ENCODE assay signal across 24 cellular contexts in genomic region chr10:75058142-75058541, GRCh38. TPM values are rescaled to one million over a fixed set of nuclear protein-coding genes. Genes with fewer than 3 reads are reported as not detected.
DNase-seq lines count a peak whose midpoint lies in the region; ATAC-seq and TF ChIP-seq lines count a peak whose summit lies in the region.
"Had no signal": no experiment of that assay in that cellular context is flagged by ENCODE, and none has a peak within 500 bp of the region (broad histone marks: within the 10 kb centered on the region; RNA-seq: fewer than 3 reads in every experiment).

No MANE protein-coding gene starts in this region.

- H3K9me3 ChIP-seq in mammary epithelial cell (replicated peaks; ENCODE audit: insufficient read depth, low read length) (no peaks in the 10 kb centered on the region), iPS-18c (ENCODE audit: control insufficient read depth, insufficient read depth, low read length) (peaks cover 2% of the 10 kb centered on the region), PC-3 (ENCODE audit: low read length) (no peaks in the 10 kb centered on the region)
- H3K9me3 ChIP-seq: adrenal gland, heart right ventricle had no signal

- CTCF ChIA-PET in mammary epithelial cell (lab: Charles Lee; ENCODE audit: low non-redundant PET) (interaction anchor here (0.8 kb wide), 1 partner anchor 8 kb away, joined by 5 read pairs; no protein-coding TSS in a partner anchor), PC-3 (lab: Charles Lee) (no interaction called here)

- H4K20me1 ChIP-seq in mammary epithelial cell (ENCODE audit: insufficient read depth, low read length) (no peaks in the 10 kb centered on the region), PC-3 (ENCODE audit: low read length) (no peaks in the 10 kb centered on the region)

- H3F3A ChIP-seq in PC-3 (ENCODE audit: low read length, unreplicated experiment), result no peaks in the 10 kb centered on the region

- intact Hi-C loops in mammary epithelial cell (cut with micrococcal nuclease) (no loop called here), PC-3 (cut with micrococcal nuclease) (no loop called here)

- WGBS in mammary epithelial cell (ENCODE audit: low coverage, missing lambda C conversion rate), result 30% methylated on average over 9 of the region's 10 CpGs

- DNase-seq in AG10803 (ENCODE audit: low read depth) (peak; percentile 96), HPDE6-E6E7 (ENCODE audit: extremely low spot score) (peak; percentile 63), mammary epithelial cell (peak; percentile 58), pons (ENCODE audit: low spot score) (no peak), NCI-H510A treated with DMSO at 0.1 percent for 48 hours (lab: John Stamatoyannopoulos, UW) (no peak), PC-3 (no peak)
- DNase-seq: activated CD4-positive, alpha-beta T cell treated with anti-CD3 and anti-CD28 coated beads for 4 hours; activated naive CD4-positive, alpha-beta T cell treated with Interleukin-2 at 50 U/mL for 16 hours; activated T-cell treated with anti-CD3 and anti-CD28 coated beads, Interleukin-2, amount 50 U/mL, for 72 hours; adrenal gland; Calu3; cortex of kidney; DND-41; heart right ventricle; HFFc6; KBM-7; naive B cell; NCI-H510A; stimulated activated naive CD8-positive, alpha-beta T cell treated with anti-CD3 and anti-CD28 coated beads, Interleukin-15, Interleukin-2, amounts not matched to agents 100 U/mL and 50 U/mL, for 24 hours had no signal

- dilution Hi-C loops in mammary epithelial cell (cut with HindIII; ENCODE audit: low sequenced_read_pairs), result no loop called here

- H2AFZ ChIP-seq in mammary epithelial cell (ENCODE audit: low read depth, low read length), result peak overlapping the region; percentile 80
- no peak overlapping the region; the same call in 1 of the 2 replicates for H2AFZ ChIP-seq in PC-3 (ENCODE audit: low read length)

- in situ Hi-C loops in mammary epithelial cell (cut with MboI; ENCODE audit: low sequenced_read_pairs in 2 of 2), result no loop called here

- TF ChIP-seq CTCF in AG10803 (conservative IDR thresholded peaks at IDR 0.05; ENCODE audit: low read length) (no peak), mammary epithelial cell (conservative IDR thresholded peaks at IDR 0.05 in 1 of 2, IDR thresholded peaks at IDR 0.05 in 1 of 2; ENCODE audit: extremely low read depth in 1 of 2, insufficient read depth in 1 of 2, low read depth in 1 of 2, low read length in 2 of 2) (no peak), PC-3 (conservative IDR thresholded peaks at IDR 0.05; ENCODE audit: low read depth, low read length) (no peak)

- H3K4me2 ChIP-seq in mammary epithelial cell (ENCODE audit: insufficient read depth, low read depth, low read length), result peak overlapping the region; percentile 29
- no peak overlapping the region for H3K4me2 ChIP-seq in PC-3 (ENCODE audit: low read length)

- POLR2A ChIA-PET in PC-3 (lab: Charles Lee; ENCODE audit: unreplicated experiment), result interaction anchor here (0.6 kb wide), 1 partner anchor 41 kb away, joined by 4 read pairs; no protein-coding TSS in a partner anchor

- H3K27me3 ChIP-seq in mammary epithelial cell (ENCODE audit: insufficient read depth, low read length) (no peaks in the 10 kb centered on the region), PC-3 (ENCODE audit: low read length) (no peaks in the 10 kb centered on the region)
- H3K27me3 ChIP-seq: adrenal gland, heart right ventricle had no signal

- H3K9ac ChIP-seq in mammary epithelial cell (ENCODE audit: insufficient read depth, low read length) (no peak overlapping the region), PC-3 (ENCODE audit: low read length) (no peak overlapping the region)

- peak overlapping the region; percentile 41; the same call in 1 of the 2 replicates for H3K4me3 ChIP-seq in AG10803 (ENCODE audit: low read length)
- H3K4me3 ChIP-seq in mammary epithelial cell (replicated peaks in 1 of 3; ENCODE audit: insufficient read depth in 1 of 3, low read depth in 2 of 3, low read length in 3 of 3), result no peak overlapping the region
- 0 out of 2 replicates have a peak overlapping the region, but pooled peaks have one; percentile 9 for H3K4me3 ChIP-seq in iPS-18c (ENCODE audit: insufficient read depth, low read depth, low read length)
- no peak overlapping the region for H3K4me3 ChIP-seq in PC-3 (ENCODE audit: low read length)
- H3K4me3 ChIP-seq: adrenal gland, cardiac muscle cell, heart right ventricle had no signal

- BruUV-seq in mammary epithelial cell (replicated peaks; lab: Mats Ljungman, UMichigan) (no TSS peak), PC-3 (replicated peaks; lab: Mats Ljungman, UMichigan) (no TSS peak)

- no peaks in the 10 kb centered on the region for H3K36me3 ChIP-seq in mammary epithelial cell (ENCODE audit: insufficient read depth, low read length)
- H3K36me3 ChIP-seq in PC-3 (ENCODE audit: low read depth, low read length), result no peaks in the 10 kb centered on the region
- H3K36me3 ChIP-seq: adrenal gland, cardiac muscle cell, heart right ventricle had no signal

- H3K4me1 ChIP-seq in mammary epithelial cell (ENCODE audit: insufficient read depth, low read length) (peaks cover 6% of the 10 kb centered on the region), PC-3 (ENCODE audit: insufficient read depth, low read length) (peaks cover 7% of the 10 kb centered on the region; the same call in 1 of the 2 replicates)
- H3K4me1 ChIP-seq: adrenal gland had no signal

- no peak for ATAC-seq in HG03520 (IDR thresholded peaks at IDR 0.05; ENCODE audit: unreplicated experiment)
- no peak for ATAC-seq in PC-3
- ATAC-seq: activated T-cell treated with anti-CD3 and anti-CD28 coated beads, Interleukin-2, amount 50 U/mL, for 72 hours; heart right ventricle; left lobe of liver; stimulated activated naive CD8-positive, alpha-beta T cell treated with anti-CD3 and anti-CD28 coated beads, Interleukin-15, Interleukin-2, amounts not matched to agents 100 U/mL and 50 U/mL, for 24 hours had no signal

- no peaks in the 10 kb centered on the region for H3K9me2 ChIP-seq in PC-3 (replicated peaks; ENCODE audit: low read length)

- H3K27ac ChIP-seq in mammary epithelial cell (ENCODE audit: insufficient read depth, low read depth, low read length), result no peak overlapping the region
- H3K27ac ChIP-seq in PC-3 (ENCODE audit: low read length), result no peak overlapping the region
- H3K27ac ChIP-seq: adrenal gland, C4-2B, cardiac muscle cell, heart right ventricle had no signal

- H3K79me2 ChIP-seq in mammary epithelial cell (ENCODE audit: insufficient read depth, low read length), result no peaks in the 10 kb centered on the region
- H3K79me2 ChIP-seq in PC-3 (ENCODE audit: low read length), result no peaks in the 10 kb centered on the region

RNA-seq across cellular contexts. Expression of gene SAMD8, which starts 53.3 kb away (rescaled TPM):
- total RNA-seq in mammary epithelial cell (10 to 100 TPM; 30.1 to 39.5 TPM), PC-3 (2014; rRNA removed) (47.4 and 48.6 TPM in 2 replicates)
- polyA plus RNA-seq in mammary epithelial cell, result 12.6 TPM
- polyA minus RNA-seq in mammary epithelial cell, result 57.1 TPM

Comparison
In these comparisons a context has a peak if more than half of its experiments do, and no peak if none do; other contexts are left out.
1. DNase-seq: peak in AG10803 (single experiment), HPDE6-E6E7 (single experiment) and mammary epithelial cell (single experiment); none in pons (single experiment), NCI-H510A treated with DMSO at 0.1 percent for 48 hours (single experiment) and PC-3 (single experiment).
2. H3K4me3 ChIP-seq: peak in AG10803 (single experiment) and iPS-18c (single experiment); none in mammary epithelial cell (0 of 3) and PC-3 (single experiment).